ENCODE assay signal across 9 cellular contexts in the genomic region with DNA sequence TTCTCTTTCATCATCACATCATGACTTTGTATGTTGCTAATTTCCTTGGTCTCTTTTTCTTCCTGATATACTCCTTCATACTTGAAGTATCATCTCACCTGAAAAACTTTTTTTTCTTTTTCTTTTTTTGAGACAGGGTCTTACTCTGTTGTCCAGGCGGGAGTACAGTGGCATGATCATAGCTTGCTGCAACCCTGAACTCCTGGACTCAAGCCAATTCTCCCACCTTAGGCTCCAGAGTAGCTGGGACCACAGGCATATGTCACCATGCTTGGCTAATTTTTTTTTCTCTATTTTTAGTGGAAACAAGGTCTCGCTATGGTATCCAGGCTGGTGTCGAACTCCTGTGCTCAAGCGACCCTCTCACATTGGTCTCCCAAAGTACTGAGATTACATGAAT.
"Had no signal": no experiment of that assay in that cellular context is flagged by ENCODE, and none has a peak within 500 bp of the region (broad histone marks: within the 10 kb centered on the region; RNA-seq: fewer than 3 reads in every experiment).

No MANE protein-coding gene starts in this region.

- H3K27ac ChIP-seq: GM23248, HL-60 had no signal

- H3K4me3 ChIP-seq: GM23248, HAP-1 had no signal

- DNase-seq: GM23248, GOT3, H7, HFFc6, IMR-90, KBM-7 had no signal

- H3K27ac Mint-ChIP-seq: HFFc6 had no signal

- H3K4me3 Mint-ChIP-seq: HFFc6 had no signal

- H2AFZ ChIP-seq: GM23248 had no signal

- H3K9me3 ChIP-seq: HAP-1 had no signal

- H3K36me3 ChIP-seq: HAP-1 had no signal

- ATAC-seq: HCT116 had no signal

- H3K4me1 ChIP-seq: HAP-1 had no signal

- H3K9me3 Mint-ChIP-seq: HFFc6 had no signal

- H3K9ac ChIP-seq: GM23248 had no signal
